15 cellular contexts compared by ENCODE assay signal in the genomic region with DNA sequence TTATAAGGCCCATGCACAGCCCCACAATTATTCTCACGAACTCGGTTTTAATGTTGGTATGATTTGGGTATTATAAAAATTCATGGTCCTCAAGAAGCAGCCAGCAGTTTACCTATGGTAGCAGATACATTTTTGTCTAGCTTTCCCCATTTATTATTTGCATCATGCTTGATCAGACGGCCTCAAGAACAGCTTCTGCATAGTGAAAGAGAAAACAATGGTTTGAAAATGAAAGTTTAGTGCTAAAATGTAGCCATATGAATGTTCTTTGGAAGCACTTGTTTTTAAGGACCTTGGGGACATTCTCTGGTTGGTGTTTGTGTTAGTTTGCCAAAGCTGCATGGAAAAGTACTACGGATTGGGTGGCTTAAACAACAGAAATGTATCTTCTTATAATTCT.
A peak's percentile ranks its signal among the peaks of the same experiment; 100 is the strongest.
DNase-seq lines count a peak whose midpoint lies in the region; ATAC-seq and TF ChIP-seq lines count a peak whose summit lies in the region.
"Had no signal": no experiment of that assay in that cellular context is flagged by ENCODE, and none has a peak within 500 bp of the region (broad histone marks: within the 10 kb centered on the region; RNA-seq: fewer than 3 reads in every experiment).

No MANE protein-coding gene starts in this region.

- peak; percentile 26 for DNase-seq in GM12865 (ENCODE audit: low read depth)
- DNase-seq in foreskin fibroblast = no peak
- no peak for DNase-seq in hypothalamus (lab: John Stamatoyannopoulos, UW)
- DNase-seq in CD1c-positive myeloid dendritic cell (ENCODE audit: extremely low spot score) = no peak
- DNase-seq: 8988T; AML-193; CD4-positive, CD25-positive, alpha-beta regulatory T cell; H7 had no signal

- ATAC-seq in GM18867 (IDR thresholded peaks at IDR 0.05; ENCODE audit: unreplicated experiment) (peak; percentile 77), GM19395 (IDR thresholded peaks at IDR 0.05; ENCODE audit: unreplicated experiment) (peak; percentile 60), HG02798 (IDR thresholded peaks at IDR 0.05; ENCODE audit: poor library complexity, unreplicated experiment) (peak; percentile 39), GM19324 (IDR thresholded peaks at IDR 0.05; ENCODE audit: low FRiP score, unreplicated experiment) (no peak)
- ATAC-seq: GM23338, HepG2 had no signal

- H3K4me3 ChIP-seq in GM12865 (ENCODE audit: low read depth, low read length) (no peak overlapping the region), foreskin fibroblast (ENCODE audit: low read depth in 1 of 2, low read length in 2 of 2) (no peak overlapping the region)
- H3K4me3 ChIP-seq: BLaER1, GM23338 had no signal

- TF ChIP-seq CTCF in GM12865 (IDR thresholded peaks at IDR 0.05; ENCODE audit: insufficient read depth, low read depth, low read length, missing control alignments) = no peak
- no peak for TF ChIP-seq CTCF in foreskin fibroblast (IDR thresholded peaks at IDR 0.05; ENCODE audit: low read depth, low read length)
